In the genomic region with DNA sequence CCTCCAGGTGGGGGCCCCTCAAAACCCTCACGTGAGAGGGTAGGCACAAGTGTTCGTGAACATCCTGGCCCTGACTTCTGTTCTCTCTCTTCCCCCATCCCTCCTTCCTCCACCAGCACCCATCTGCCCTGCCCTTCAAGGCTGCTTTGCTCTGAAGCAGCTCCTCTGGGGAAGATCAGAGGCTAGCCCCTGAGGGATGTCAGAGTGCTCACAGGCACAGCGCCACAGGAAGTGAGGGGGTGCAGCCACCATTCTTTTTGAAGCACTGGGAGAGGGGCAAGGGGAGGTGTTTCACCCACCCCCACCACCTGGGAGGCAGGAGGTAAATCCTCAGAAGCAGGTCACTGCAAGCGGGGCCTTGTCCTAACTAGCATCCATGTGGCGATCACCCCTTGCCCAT, we compare ENCODE assay signal across 16 cellular contexts. TPM values are rescaled to one million over a fixed set of nuclear protein-coding genes. Genes with fewer than 3 reads are reported as not detected.
"Had no signal": no experiment of that assay in that cellular context is flagged by ENCODE, and none has a peak within 500 bp of the region (broad histone marks: within the 10 kb centered on the region; RNA-seq: fewer than 3 reads in every experiment).

No MANE protein-coding gene starts in this region.

- ATAC-seq: natural killer cell; stimulated activated naive B cell treated with anti-CD40 and anti-IgM and Interleukin-4, amounts not matched to agents 10 μg/mL and 1 μg/mL and 100 μg/mL, for 72 hours; WTC11 had no signal

- H3K27me3 ChIP-seq: breast epithelium, left lung had no signal

- H3K4me1 ChIP-seq: left lung, parathyroid adenoma had no signal

- H3K9me3 ChIP-seq: breast epithelium, left lung had no signal

- H3K27ac Mint-ChIP-seq: activated CD4-positive, alpha-beta memory T cell treated with anti-CD3 and anti-CD28 coated beads, Interleukin-2, amount 10 ng/mL, durations not matched to agents 7 days and 5 days; activated naive CD4-positive, alpha-beta T cell treated with anti-CD3 and anti-CD28 coated beads, Interleukin-2, amount 10 ng/mL, durations not matched to agents 7 days and 5 days; memory B cell; natural killer cell; T-helper 2 cell treated with Interferon-gamma antibody and Interleukin-4, amounts not matched to agents 5 μg/mL and 100 μg/mL, for 36 hours; type B pancreatic cell; WTC11 had no signal

- H3K27ac ChIP-seq: parathyroid adenoma had no signal

- H3K4me3 Mint-ChIP-seq: activated CD4-positive, alpha-beta memory T cell treated with anti-CD3 and anti-CD28 coated beads, Interleukin-2, amount 10 ng/mL, durations not matched to agents 7 days and 5 days; activated naive CD4-positive, alpha-beta T cell treated with anti-CD3 and anti-CD28 coated beads, Interleukin-2, amount 10 ng/mL, durations not matched to agents 7 days and 5 days; memory B cell; natural killer cell; stimulated activated naive B cell treated with anti-CD40 and anti-IgM and Interleukin-4, amounts not matched to agents 10 μg/mL and 1 μg/mL and 100 μg/mL, for 72 hours; T-helper 2 cell treated with Interferon-gamma antibody and Interleukin-4, amounts not matched to agents 5 μg/mL and 100 μg/mL, for 36 hours; type B pancreatic cell; WTC11 had no signal

- H3K9ac ChIP-seq: parathyroid adenoma had no signal

- H3K27me3 Mint-ChIP-seq: activated CD4-positive, alpha-beta memory T cell treated with anti-CD3 and anti-CD28 coated beads, Interleukin-2, amount 10 ng/mL, durations not matched to agents 7 days and 5 days; activated naive CD4-positive, alpha-beta T cell treated with anti-CD3 and anti-CD28 coated beads, Interleukin-2, amount 10 ng/mL, durations not matched to agents 7 days and 5 days; type B pancreatic cell had no signal

- H3K36me3 ChIP-seq: breast epithelium had no signal

- H3K4me1 Mint-ChIP-seq: activated CD4-positive, alpha-beta memory T cell treated with anti-CD3 and anti-CD28 coated beads, Interleukin-2, amount 10 ng/mL, durations not matched to agents 7 days and 5 days; activated naive CD4-positive, alpha-beta T cell treated with anti-CD3 and anti-CD28 coated beads, Interleukin-2, amount 10 ng/mL, durations not matched to agents 7 days and 5 days; memory B cell; stimulated activated naive B cell treated with anti-CD40 and anti-IgM and Interleukin-4, amounts not matched to agents 10 μg/mL and 1 μg/mL and 100 μg/mL, for 72 hours had no signal

- H3K9me3 Mint-ChIP-seq: natural killer cell, type B pancreatic cell had no signal

- H3K36me3 Mint-ChIP-seq: activated naive CD4-positive, alpha-beta T cell treated with anti-CD3 and anti-CD28 coated beads, Interleukin-2, amount 10 ng/mL, durations not matched to agents 7 days and 5 days; memory B cell; natural killer cell had no signal

- DNase-seq: activated CD4-positive, alpha-beta memory T cell treated with anti-CD3 and anti-CD28 coated beads, Interleukin-2, amount 10 ng/mL, durations not matched to agents 7 days and 5 days; activated CD4-positive, alpha-beta T cell treated with anti-CD3 and anti-CD28 coated beads for 48 hours; activated effector memory CD4-positive, alpha-beta T cell treated with Interleukin-2 at 50 U/mL for 16 hours; activated naive CD4-positive, alpha-beta T cell treated with anti-CD3 and anti-CD28 coated beads, Interleukin-2, amount 10 ng/mL, durations not matched to agents 7 days and 5 days; activated T-cell treated with anti-CD3 and anti-CD28 coated beads, Interleukin-2, amount 50 U/mL, for 48 hours; cortex of kidney; erythroblast; natural killer cell; stimulated activated naive B cell treated with anti-CD40 and anti-IgM and Interleukin-4, amounts not matched to agents 10 μg/mL and 1 μg/mL and 100 μg/mL, for 72 hours had no signal

- H3K4me3 ChIP-seq: left lung had no signal

RNA-seq across cellular contexts. Expression of gene MOCS1, which starts 11.4 kb away (rescaled TPM):
- total RNA-seq: activated CD4-positive, alpha-beta memory T cell treated with anti-CD3 and anti-CD28 coated beads, Interleukin-2, amount 10 ng/mL, durations not matched to agents 7 days and 5 days had no signal
